Comparison of ENCODE assay signal across 8 cellular contexts in genomic region chr11:34357646-34358257, GRCh38. TPM values are rescaled to one million over a fixed set of nuclear protein-coding genes. Genes with fewer than 3 reads are reported as not detected.
DNase-seq lines count a peak whose midpoint lies in the region; ATAC-seq, FAIRE-seq and TF ChIP-seq lines count a peak whose summit lies in the region.

Gene ABTB2, minus strand, starts transcription at chr11:34358010.

- H3K4me1 ChIP-seq in HUES48 (ENCODE audit: control insufficient read depth, insufficient read depth, low read length) (peaks cover 12% of the 10 kb centered on the region), NT2/D1 (ENCODE audit: insufficient read depth, insufficient read length) (no peaks in the 10 kb centered on the region), mucosa of descending colon (ENCODE audit: low read depth) (peaks cover 16% of the 10 kb centered on the region)

- intact Hi-C loops in mucosa of descending colon (cut with DNase I, micrococcal nuclease) = loop anchor here in 1 of 2 donors (2.0 to 5.0 kb wide), 2 partner anchors 183 to 360 kb away; no protein-coding TSS in a partner anchor

- no peak for FAIRE-seq in D721Med (lab: Jason Lieb, UNC)

- peak within 1 kb of the TSS; percentile 87 for H3K27ac ChIP-seq in HUES48 (ENCODE audit: low read depth, low read length)

- H3K9ac ChIP-seq in HUES48 (ENCODE audit: low read depth, low read length) = peak within 1 kb of the TSS; percentile 72
- H3K9ac ChIP-seq in NT2/D1 (ENCODE audit: insufficient read length, low read depth) = peak within 1 kb of the TSS; percentile 90

- ATAC-seq in GM21447 (IDR thresholded peaks at IDR 0.05; ENCODE audit: unreplicated experiment) (peak; percentile 79), mucosa of descending colon (peak; percentile 91)

- TF ChIP-seq CTCF in D721Med (IDR thresholded peaks at IDR 0.05; ENCODE audit: insufficient read depth, missing control alignments) = no peak
- no peak for TF ChIP-seq CTCF in mucosa of descending colon (IDR thresholded peaks at IDR 0.05)

- H3K27me3 ChIP-seq in HUES48 (ENCODE audit: control insufficient read depth, insufficient read depth, low read length) = peaks cover 37% of the 10 kb centered on the region
- H3K27me3 ChIP-seq in NT2/D1 (ENCODE audit: insufficient read depth, insufficient read length) = peaks cover 18% of the 10 kb centered on the region

- H3K4me3 ChIP-seq in HUES48 (ENCODE audit: low read depth, low read length) (peak within 1 kb of the TSS; percentile 66), NT2/D1 (ENCODE audit: insufficient read length, low read depth) (peak within 1 kb of the TSS; percentile 62), mucosa of descending colon (peak within 1 kb of the TSS; percentile 31)

- DNase-seq in D721Med (ENCODE audit: insufficient read length, low spot score) (peak; percentile 90), NT2/D1 (ENCODE audit: low read depth, low spot score) (peak; percentile 89), epidermal melanocyte (ENCODE audit: insufficient read length, low spot score) (peak; percentile 93), mucosa of descending colon (peak; percentile 99)
- DNase-seq in activated CD8-positive, alpha-beta memory T cell treated with anti-CD3 and anti-CD28 coated beads, Interleukin-2, amount 50 U/mL, for 24 hours (ENCODE audit: extremely low read depth) = peak; percentile 95
- peak; percentile 93 to 94 for DNase-seq in stimulated activated CD8-positive, alpha-beta memory T cell treated with anti-CD3 and anti-CD28 coated beads, Interleukin-4, amount 100 ng/mL, for 1 hour (ENCODE audit: low read depth in 2 of 2, low spot score in 1 of 2)

- H3K36me3 ChIP-seq in HUES48 (ENCODE audit: control insufficient read depth, insufficient read depth, low read length) (no peaks in the 10 kb centered on the region), NT2/D1 (ENCODE audit: insufficient read depth, insufficient read length, low read length) (peaks cover 3% of the 10 kb centered on the region), mucosa of descending colon (ENCODE audit: low read depth) (no peaks in the 10 kb centered on the region)

- no peaks in the 10 kb centered on the region for H3K9me3 ChIP-seq in HUES48 (ENCODE audit: control insufficient read depth, insufficient read depth, low read length)
- H3K9me3 ChIP-seq in NT2/D1 (ENCODE audit: insufficient read depth, low read length) = no peaks in the 10 kb centered on the region
- H3K9me3 ChIP-seq in mucosa of descending colon = no peaks in the 10 kb centered on the region

RNA-seq across cellular contexts. Expression of gene ABTB2, which starts in this region (rescaled TPM):
- total RNA-seq in mucosa of descending colon = 10 to 100 TPM; 12.8 to 16.8 (median 14.3) TPM

Comparison
In these comparisons a context has a peak if more than half of its experiments do, and no peak if none do; other contexts are left out.
1. Peak in every context shown above with its lines: DNase-seq, ATAC-seq, H3K4me3 ChIP-seq and H3K27ac ChIP-seq.